Comparison of ENCODE assay signal across 16 cellular contexts in the genomic region with DNA sequence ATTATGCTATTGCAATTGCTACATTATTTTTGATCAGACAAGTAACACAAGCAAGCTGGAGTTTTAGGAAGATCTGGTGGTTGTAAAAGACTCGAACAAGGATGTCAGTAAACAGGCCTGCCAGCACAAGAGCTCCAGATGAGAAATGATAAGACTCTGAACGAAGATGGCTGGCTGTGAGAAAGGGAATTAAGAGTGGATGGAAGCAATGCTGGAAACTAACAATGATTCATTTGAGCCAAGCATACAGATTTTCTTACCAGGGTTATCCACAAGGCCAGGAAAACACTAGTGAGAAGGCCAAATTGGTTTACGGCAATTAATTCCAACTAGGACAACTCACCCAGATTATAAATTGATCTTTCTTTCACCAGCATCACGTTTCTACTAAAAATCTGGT.
"Had no signal": no experiment of that assay in that cellular context is flagged by ENCODE, and none has a peak within 500 bp of the region (broad histone marks: within the 10 kb centered on the region; RNA-seq: fewer than 3 reads in every experiment).

No MANE protein-coding gene starts in this region.

- H3K27ac ChIP-seq: psoas muscle had no signal

- H3K9me3 Mint-ChIP-seq: activated naive CD8-positive, alpha-beta T cell treated with anti-CD3 and anti-CD28 coated beads, Interleukin-2, amount 10 ng/mL, durations not matched to agents 7 days and 5 days; effector memory CD8-positive, alpha-beta T cell had no signal

- H3K4me3 ChIP-seq: lung, mucosa of descending colon, psoas muscle had no signal

- H3K27me3 Mint-ChIP-seq: activated CD8-positive, alpha-beta memory T cell treated with anti-CD3 and anti-CD28 coated beads, Interleukin-2, amount 10 ng/mL, durations not matched to agents 7 days and 5 days; activated naive CD8-positive, alpha-beta T cell treated with anti-CD3 and anti-CD28 coated beads, Interleukin-2, amount 10 ng/mL, durations not matched to agents 7 days and 5 days; effector memory CD8-positive, alpha-beta T cell; naive thymus-derived CD8-positive, alpha-beta T cell; stimulated activated naive CD8-positive, alpha-beta T cell treated with anti-CD3 and anti-CD28 coated beads, Interleukin-15, Interleukin-2, amounts not matched to agents 100 ng/mL and 50 ng/mL, for 24 hours; T-helper 17 cell had no signal

- DNase-seq: activated CD8-positive, alpha-beta memory T cell treated with anti-CD3 and anti-CD28 coated beads, Interleukin-2, amount 10 ng/mL, durations not matched to agents 7 days and 5 days; activated gamma-delta T cell treated with Interleukin-2 at 50 U/mL for 16 hours; activated naive CD8-positive, alpha-beta T cell treated with anti-CD3 and anti-CD28 coated beads, Interleukin-2, amount 10 ng/mL, durations not matched to agents 7 days and 5 days; activated T-cell treated with anti-CD3 and anti-CD28 coated beads, Interleukin-2, amount 50 U/mL, for 48 hours; caudate nucleus; effector memory CD8-positive, alpha-beta T cell; mucosa of descending colon; naive thymus-derived CD8-positive, alpha-beta T cell; occipital lobe; psoas muscle; stimulated activated CD4-positive, alpha-beta T cell treated with anti-CD3 and anti-CD28 coated beads, Interleukin-4, amount 100 ng/mL, for 1 hour; stimulated activated CD8-positive, alpha-beta memory T cell treated with anti-CD3 and anti-CD28 coated beads, Interleukin-4, amount 100 ng/mL, for 48 hours; T-helper 17 cell had no signal

- ATAC-seq: activated CD8-positive, alpha-beta memory T cell treated with anti-CD3 and anti-CD28 coated beads, Interleukin-2, amount 10 ng/mL, durations not matched to agents 7 days and 5 days; effector memory CD8-positive, alpha-beta T cell; mucosa of descending colon; naive thymus-derived CD8-positive, alpha-beta T cell; psoas muscle; sciatic nerve; T-helper 17 cell had no signal

- H3K27ac Mint-ChIP-seq: activated CD8-positive, alpha-beta memory T cell treated with anti-CD3 and anti-CD28 coated beads, Interleukin-2, amount 10 ng/mL, durations not matched to agents 7 days and 5 days; activated naive CD8-positive, alpha-beta T cell treated with anti-CD3 and anti-CD28 coated beads, Interleukin-2, amount 10 ng/mL, durations not matched to agents 7 days and 5 days; effector memory CD8-positive, alpha-beta T cell; stimulated activated naive CD8-positive, alpha-beta T cell treated with anti-CD3 and anti-CD28 coated beads, Interleukin-15, Interleukin-2, amounts not matched to agents 100 ng/mL and 50 ng/mL, for 24 hours; T-helper 17 cell had no signal

- H3K4me3 Mint-ChIP-seq: activated CD8-positive, alpha-beta memory T cell treated with anti-CD3 and anti-CD28 coated beads, Interleukin-2, amount 10 ng/mL, durations not matched to agents 7 days and 5 days; activated naive CD8-positive, alpha-beta T cell treated with anti-CD3 and anti-CD28 coated beads, Interleukin-2, amount 10 ng/mL, durations not matched to agents 7 days and 5 days; effector memory CD8-positive, alpha-beta T cell; naive thymus-derived CD8-positive, alpha-beta T cell; stimulated activated naive CD8-positive, alpha-beta T cell treated with anti-CD3 and anti-CD28 coated beads, Interleukin-15, Interleukin-2, amounts not matched to agents 100 ng/mL and 50 ng/mL, for 24 hours; T-helper 17 cell had no signal

- H3K9me3 ChIP-seq: mucosa of descending colon, psoas muscle had no signal
